In the genomic region with DNA sequence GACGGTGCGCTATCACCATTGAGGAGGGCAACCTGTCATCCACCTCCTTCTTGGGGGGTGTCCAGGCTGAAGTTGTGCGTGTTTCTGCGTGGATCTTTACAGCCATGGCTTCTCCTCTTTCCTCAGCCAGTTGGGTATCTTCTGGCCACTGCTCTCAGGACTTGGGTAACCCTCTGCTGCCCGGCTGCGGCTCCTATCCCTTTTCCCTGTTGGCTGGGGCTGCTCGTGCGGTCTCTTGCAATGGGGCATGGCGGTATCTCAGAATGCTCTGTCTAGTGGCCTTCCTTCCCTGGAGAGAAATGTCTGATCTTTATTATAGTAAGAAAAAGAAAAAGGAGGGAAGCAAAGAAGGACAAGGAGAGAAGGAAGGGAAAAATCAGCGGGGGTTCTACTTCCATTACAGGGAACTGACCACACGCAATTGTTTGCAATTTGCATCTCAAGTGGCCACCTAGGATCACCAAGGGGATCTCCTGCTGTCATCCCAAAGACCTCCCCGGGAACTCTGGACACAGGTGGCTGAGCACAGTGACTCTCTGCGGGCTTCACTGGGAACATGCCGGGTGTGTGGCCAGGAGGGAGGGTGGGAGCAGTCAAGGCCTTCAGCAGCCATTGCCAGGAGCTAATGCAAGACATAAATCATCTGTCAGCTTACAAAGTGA, we compare ENCODE assay signal across 21 cellular contexts.
DNase-seq lines count a peak whose midpoint lies in the region; ATAC-seq and TF ChIP-seq lines count a peak whose summit lies in the region.
"Had no signal": no experiment of that assay in that cellular context is flagged by ENCODE, and none has a peak within 500 bp of the region (broad histone marks: within the 10 kb centered on the region; RNA-seq: fewer than 3 reads in every experiment).

No MANE protein-coding gene starts in this region.

- TF ChIP-seq CTCF in right atrium auricular region (IDR thresholded peaks at IDR 0.05): no peak

- no peak for ATAC-seq in left ventricle myocardium superior
- ATAC-seq: psoas muscle, Right ventricle myocardium inferior had no signal

- H3K4me1 ChIP-seq in right atrium auricular region (no peaks in the 10 kb centered on the region), SJCRH30 (peaks cover 10% of the 10 kb centered on the region; the same call in 1 of the 2 replicates)
- H3K4me1 ChIP-seq: ascending aorta, psoas muscle had no signal

- DNase-seq in right atrium auricular region (ENCODE audit: low spot score) (peak; percentile 34), left ventricle myocardium superior (no peak), SJCRH30 (peak; percentile 75 to 81), iPS-NIHi11 (ENCODE audit: low spot score) (peak; percentile 63), NCI-H1930 (lab: John Stamatoyannopoulos, UW) (no peak), DMS53 treated with DMSO at 0.1 percent for 48 hours (lab: John Stamatoyannopoulos, UW; ENCODE audit: unreplicated experiment) (no peak), NCI-H1436 treated with DMSO at 0.1 percent for 48 hours (lab: John Stamatoyannopoulos, UW) (no peak)
- no peak for DNase-seq in stimulated activated CD4-positive, alpha-beta T cell treated with anti-CD3 and anti-CD28 coated beads, Interleukin-2, amount 100 ng/mL, for 24 hours
- DNase-seq: activated B cell treated with CpG ODN at 0.5 μM for 24 hours; activated naive CD8-positive, alpha-beta T cell treated with anti-CD3 and anti-CD28 coated beads for 36 hours; hypothalamus; mesenchymal stem cell; NCI-H1694 treated with DMSO at 0.1 percent for 48 hours; NCI-H446 treated with DMSO at 0.1 percent for 48 hours; psoas muscle; T-helper 9 cell; trophoblast cell had no signal

- H3K27ac ChIP-seq in right atrium auricular region (no peak overlapping the region), SJCRH30 (no peak overlapping the region)
- H3K27ac ChIP-seq: ascending aorta; BLaER1 treated with 17β-estradiol and CSF1 and Interleukin-3, amounts not matched to agents 10 nM and 100 nM; neutrophil; psoas muscle had no signal

- no peaks in the 10 kb centered on the region for H3K27me3 ChIP-seq in right atrium auricular region
- H3K27me3 ChIP-seq in SJCRH30: no peaks in the 10 kb centered on the region
- H3K27me3 ChIP-seq: ascending aorta; BLaER1 treated with 17β-estradiol and CSF1 and Interleukin-3, amounts not matched to agents 10 nM and 100 nM had no signal

- H3K4me3 ChIP-seq in right atrium auricular region (no peak overlapping the region), SJCRH30 (peak overlapping the region; percentile 9; the same call in 1 of the 2 replicates)
- H3K4me3 ChIP-seq: ascending aorta; BLaER1 treated with 17β-estradiol and CSF1 and Interleukin-3, amounts not matched to agents 10 nM and 100 nM; psoas muscle had no signal

- intact Hi-C loops in left ventricle myocardium superior (cut with micrococcal nuclease): no loop called here

- H3K36me3 ChIP-seq in right atrium auricular region (no peaks in the 10 kb centered on the region), SJCRH30 (no peaks in the 10 kb centered on the region)
- H3K36me3 ChIP-seq: ascending aorta; BLaER1 treated with 17β-estradiol and CSF1 and Interleukin-3, amounts not matched to agents 10 nM and 100 nM; neutrophil had no signal

- H3K9me3 ChIP-seq in right atrium auricular region (no peaks in the 10 kb centered on the region), SJCRH30 (replicated peaks) (no peaks in the 10 kb centered on the region)
- H3K9me3 ChIP-seq: ascending aorta, neutrophil, psoas muscle had no signal

Comparison
In these comparisons a context has a peak if more than half of its experiments do, and no peak if none do; other contexts are left out.
1. DNase-seq: peak in right atrium auricular region (single experiment), SJCRH30 (2 of 2) and iPS-NIHi11 (single experiment); none in left ventricle myocardium superior (single experiment), NCI-H1930 (0 of 2), DMS53 treated with DMSO at 0.1 percent for 48 hours (single experiment), NCI-H1436 treated with DMSO at 0.1 percent for 48 hours (single experiment) and stimulated activated CD4-positive, alpha-beta T cell treated with anti-CD3 and anti-CD28 coated beads, Interleukin-2, amount 100 ng/mL, for 24 hours (0 of 2).